Comparison of ENCODE assay signal across 1 cellular context in genomic region chr17:81713556-81714411, GRCh38.
A peak's percentile ranks its signal among the peaks of the same experiment; 100 is the strongest.
TF ChIP-seq lines count a peak whose summit lies in the region.

No MANE protein-coding gene starts in this region.

TF ChIP-seq in HepG2, 621 proteins besides CTCF, POLR2A, EP300 and RAD21 (continued from another document):
- TF ChIP-seq RBFOX2 (IDR thresholded peaks at IDR 0.05; ENCODE audit: low read depth, low read length) (peak; percentile 91), HIC2 (CRISPR knock-in tag; IDR thresholded peaks at IDR 0.05; ENCODE audit: low read depth) (peak; percentile 92), NFIB (CRISPR knock-in tag; IDR thresholded peaks at IDR 0.05; ENCODE audit: borderline replicate concordance) (no peak), STAT6 (CRISPR knock-in tag; IDR thresholded peaks at IDR 0.05; ENCODE audit: borderline replicate concordance) (peak; percentile 76; the same call in 1 of the 2 replicates)
